Comparison of ENCODE assay signal across 20 cellular contexts in the genomic region with DNA sequence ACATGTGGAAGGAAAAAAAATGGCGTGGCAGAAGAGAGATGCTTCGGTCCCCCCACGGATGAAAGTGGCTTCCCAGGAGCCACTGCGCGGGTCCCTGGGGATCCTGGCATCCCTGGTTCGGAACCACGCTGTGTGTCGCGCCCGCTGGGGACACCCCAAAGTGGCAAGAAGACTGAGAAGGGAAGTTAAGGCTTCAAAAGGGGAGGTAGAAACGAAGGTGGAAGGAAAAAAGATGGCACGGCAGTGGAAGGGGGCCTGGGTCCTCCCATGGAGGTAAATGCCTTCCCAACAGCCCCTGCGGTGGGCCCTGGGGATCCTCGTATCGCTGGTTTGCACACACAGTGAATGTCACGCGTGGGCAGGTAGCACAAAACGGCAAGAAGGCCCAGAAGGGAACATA.
"Had no signal": no experiment of that assay in that cellular context is flagged by ENCODE, and none has a peak within 500 bp of the region (broad histone marks: within the 10 kb centered on the region; RNA-seq: fewer than 3 reads in every experiment).

No MANE protein-coding gene starts in this region.

- H3K27me3 ChIP-seq: left lung, neutrophil, right atrium auricular region, suprapubic skin, tibial nerve, vagina had no signal

- FAIRE-seq: keratinocyte had no signal

- H3K36me3 ChIP-seq: left lung, neutrophil, right atrium auricular region, suprapubic skin, tibial nerve, vagina had no signal

- H3K9ac ChIP-seq: parathyroid adenoma had no signal

- H3K4me3 ChIP-seq: left lung, mucosa of descending colon, right atrium auricular region, skin epidermis, suprapubic skin, tibial nerve, vagina had no signal

- ATAC-seq: left colon; left lung; mucosa of descending colon; naive thymus-derived CD4-positive, alpha-beta T cell; sciatic nerve; stimulated activated effector memory CD8-positive, alpha-beta T cell treated with anti-CD3 and anti-CD28 coated beads, Interleukin-12 subunit alpha, Interleukin-12 subunit beta, amount 100 ng/mL, for 72 hours had no signal

- DNase-seq: head of caudate nucleus; hippocampal formation; left colon; midbrain; naive thymus-derived CD4-positive, alpha-beta T cell; occipital lobe; stimulated activated CD4-positive, alpha-beta T cell treated with anti-CD3 and anti-CD28 coated beads, Interleukin-4, amount 100 ng/mL, for 24 hours; stimulated activated naive CD4-positive, alpha-beta T cell had no signal

- H3K27ac ChIP-seq: left lung, neutrophil, parathyroid adenoma, right atrium auricular region, skin epidermis, suprapubic skin, tibial nerve, vagina had no signal

- H3K9me3 ChIP-seq: right atrium auricular region, vagina had no signal

- H3K4me1 ChIP-seq: left lung, parathyroid adenoma, right atrium auricular region, suprapubic skin, tibial nerve, vagina had no signal
